ENCODE assay signal across 16 cellular contexts in the genomic region with DNA sequence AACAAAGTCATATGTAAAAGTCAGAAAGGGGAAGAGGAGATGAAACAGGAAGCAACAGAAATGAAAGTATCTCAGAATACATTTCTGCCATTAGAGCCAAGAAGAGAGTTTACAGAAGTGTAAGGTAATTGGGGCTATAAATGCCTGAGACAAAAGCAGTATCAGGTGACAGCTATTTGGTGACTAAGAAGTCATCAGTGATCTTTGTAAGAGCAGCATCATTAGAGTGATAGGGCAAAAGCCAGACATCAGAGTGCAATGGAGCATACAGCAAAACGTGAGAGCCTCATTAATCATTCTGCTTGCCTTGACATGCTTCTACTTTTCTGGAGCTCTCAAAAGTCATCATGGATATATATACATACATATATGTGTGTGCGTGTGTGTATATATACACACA.
DNase-seq lines count a peak whose midpoint lies in the region; TF ChIP-seq lines count a peak whose summit lies in the region.
"Had no signal": no experiment of that assay in that cellular context is flagged by ENCODE, and none has a peak within 500 bp of the region (broad histone marks: within the 10 kb centered on the region; RNA-seq: fewer than 3 reads in every experiment).

No MANE protein-coding gene starts in this region.

- no peaks in the 10 kb centered on the region for H4K20me1 ChIP-seq in hepatocyte (ENCODE audit: insufficient read depth, poor library complexity, severe bottlenecking)

- in situ Hi-C loops in ACHN (cut with HindIII; ENCODE audit: low pct_ligation_motif_present, low pct_unique_long_range_greater_than_20kb, low sequenced_read_pairs): no loop called here

- H3K27ac Mint-ChIP-seq in type B pancreatic cell (no peak overlapping the region), CD14-positive monocyte (no peak overlapping the region)
- H3K27ac Mint-ChIP-seq: B cell, H9 had no signal

- intact Hi-C loops in CD14-positive monocyte (cut with micrococcal nuclease): no loop called here

- H3K9me3 ChIP-seq in hepatocyte (ENCODE audit: low read depth): no peaks in the 10 kb centered on the region
- H3K9me3 ChIP-seq: spleen, testis had no signal

- H3K9me3 Mint-ChIP-seq in type B pancreatic cell (no peaks in the 10 kb centered on the region), CD14-positive monocyte (peaks cover 0 to 1% (median 0%) of the 10 kb centered on the region in 7 donors)
- H3K9me3 Mint-ChIP-seq: H9, neural crest cell had no signal

- no peak overlapping the region for H3K4me3 ChIP-seq in hepatocyte
- H3K4me3 ChIP-seq: heart left ventricle, SK-N-MC, spleen, testis had no signal

- H3K9me2 ChIP-seq in hepatocyte (replicated peaks; ENCODE audit: insufficient read depth): no peaks in the 10 kb centered on the region

- no peaks in the 10 kb centered on the region for H3K79me2 ChIP-seq in hepatocyte

- peaks cover 11% of the 10 kb centered on the region for H3K4me1 ChIP-seq in hepatocyte (ENCODE audit: insufficient read depth)
- H3K4me1 ChIP-seq: heart left ventricle, spleen, testis had no signal

- WGBS in hepatocyte (ENCODE audit: low lambda C conversion rate, missing lambda C conversion rate): 72% methylated on average over 2 of the region's 2 CpGs

- H3K36me3 ChIP-seq in hepatocyte (replicated peaks; ENCODE audit: insufficient read depth, low read depth): no peaks in the 10 kb centered on the region
- H3K36me3 ChIP-seq: heart left ventricle, spleen had no signal

- H3K27me3 Mint-ChIP-seq in type B pancreatic cell: no peaks in the 10 kb centered on the region
- peaks cover 0 to 5% (median 0%) of the 10 kb centered on the region in 3 donors for H3K27me3 Mint-ChIP-seq in CD14-positive monocyte (ENCODE audit: low read depth in 3 of 3)
- H3K27me3 Mint-ChIP-seq: B cell had no signal

- H3K27ac ChIP-seq in hepatocyte: peak overlapping the region; percentile 66
- H3K27ac ChIP-seq: heart left ventricle, SK-N-MC, spleen, testis had no signal

- DNase-seq in HuH-7.5 (ENCODE audit: low spot score): peak; percentile 0
- DNase-seq in NCI-H1436 treated with DMSO at 0.1 percent for 48 hours (lab: John Stamatoyannopoulos, UW): peak; percentile 100
- peak; percentile 97 for DNase-seq in NCI-H69 (lab: John Stamatoyannopoulos, UW)
- peak; percentile 43 for DNase-seq in hepatocyte (ENCODE audit: low spot score)
- no peak for DNase-seq in ACHN
- DNase-seq in type B pancreatic cell (ENCODE audit: extremely low spot score, unreplicated experiment): no peak
- no peak for DNase-seq in CD14-positive monocyte (ENCODE audit: low spot score)
- DNase-seq: activated CD4-positive, alpha-beta T cell treated with anti-CD3 and anti-CD28 coated beads for 1 hour; central memory CD4-positive, alpha-beta T cell; H9; heart left ventricle; spleen; testis had no signal

- no peaks in the 10 kb centered on the region for H3K27me3 ChIP-seq in hepatocyte
- H3K27me3 ChIP-seq: heart left ventricle, spleen, testis had no signal

- H3K4me1 Mint-ChIP-seq in type B pancreatic cell (ENCODE audit: unreplicated experiment): peaks cover 13% of the 10 kb centered on the region
- H3K4me1 Mint-ChIP-seq in CD14-positive monocyte: no peaks in the 10 kb centered on the region
- H3K4me1 Mint-ChIP-seq: B cell had no signal

- H2AFZ ChIP-seq in hepatocyte: no peak overlapping the region

- no peak for TF ChIP-seq CTCF in hepatocyte (IDR thresholded peaks at IDR 0.05; ENCODE audit: poor library complexity)
- no peak for TF ChIP-seq CTCF in type B pancreatic cell (conservative IDR thresholded peaks at IDR 0.05)
- TF ChIP-seq CTCF in CD14-positive monocyte (IDR thresholded peaks at IDR 0.05): no peak

- peak overlapping the region; percentile 23 for H3K4me2 ChIP-seq in hepatocyte

- H3K36me3 Mint-ChIP-seq in type B pancreatic cell (no peaks in the 10 kb centered on the region), CD14-positive monocyte (no peaks in the 10 kb centered on the region)

- H3K4me3 Mint-ChIP-seq in type B pancreatic cell (no peak overlapping the region), CD14-positive monocyte (no peak overlapping the region)
- H3K4me3 Mint-ChIP-seq: B cell, H9, neural crest cell had no signal

Comparison
In these comparisons a context has a peak if more than half of its experiments do, and no peak if none do; other contexts are left out.
1. DNase-seq: peak in HuH-7.5 (single experiment), NCI-H1436 treated with DMSO at 0.1 percent for 48 hours (single experiment), NCI-H69 (single experiment) and hepatocyte (single experiment); none in ACHN (single experiment), type B pancreatic cell (single experiment) and CD14-positive monocyte (single experiment).